ENCODE assay signal across 8 cellular contexts in genomic region chr15:99565281-99566156, GRCh38. TPM values are rescaled to one million over a fixed set of nuclear protein-coding genes. Genes with fewer than 3 reads are reported as not detected.
A peak's percentile ranks its signal among the peaks of the same experiment; 100 is the strongest.
DNase-seq lines count a peak whose midpoint lies in the region; ATAC-seq and TF ChIP-seq lines count a peak whose summit lies in the region.

MEF2A (plus strand) TSS chr15:99565984; CDS start chr15:99633120, 67,136 bp downstream.

- no peak for TF ChIP-seq CTCF in BJ (IDR thresholded peaks at IDR 0.05; ENCODE audit: insufficient read depth, low read depth, low read length)

- ATAC-seq in GM19324 (IDR thresholded peaks at IDR 0.05; ENCODE audit: low FRiP score, unreplicated experiment) = peak; percentile 77
- ATAC-seq in HG03460 (IDR thresholded peaks at IDR 0.05; ENCODE audit: unreplicated experiment) = peak; percentile 56
- ATAC-seq in left lobe of liver = peak; percentile 79

- POLR2A ChIA-PET in BJ (lab: Charles Lee) = interaction anchor here (1.0 kb wide), 1 partner anchor 139 kb away, joined by 3 read pairs; no protein-coding TSS in a partner anchor

- no peaks in the 10 kb centered on the region for H3K9me3 Mint-ChIP-seq in dendritic cell treated with granulocyte-macrophage colony-stimulating factor and Interleukin-4, amounts not matched to agents 40 ng/mL and 50 ng/mL, for 4 days

- no peaks in the 10 kb centered on the region for H3K36me3 ChIP-seq in BJ (ENCODE audit: control insufficient read depth, insufficient read depth, low read length)

- H3K27me3 Mint-ChIP-seq in dendritic cell treated with granulocyte-macrophage colony-stimulating factor and Interleukin-4, amounts not matched to agents 40 ng/mL and 50 ng/mL, for 4 days = peaks cover 2% of the 10 kb centered on the region

- H3K4me3 ChIP-seq in BJ (ENCODE audit: low read depth, low read length) = peak within 1 kb of the TSS; percentile 49

- H3K4me1 Mint-ChIP-seq in dendritic cell treated with granulocyte-macrophage colony-stimulating factor and Interleukin-4, amounts not matched to agents 40 ng/mL and 50 ng/mL, for 4 days (ENCODE audit: low read depth) = peaks cover 51% of the 10 kb centered on the region

- CTCF ChIA-PET in BJ (lab: Yijun Ruan, JAX) = interaction anchor here (0.7 to 1.4 kb wide), 4 partner anchors 30 to 204 kb away, joined by 3 read pairs; no protein-coding TSS in a partner anchor

- peaks cover 14% of the 10 kb centered on the region for H3K36me3 Mint-ChIP-seq in dendritic cell treated with granulocyte-macrophage colony-stimulating factor and Interleukin-4, amounts not matched to agents 40 ng/mL and 50 ng/mL, for 4 days (ENCODE audit: low read depth)

- intact Hi-C loops in dendritic cell treated with granulocyte-macrophage colony-stimulating factor and Interleukin-4, amounts not matched to agents 40 ng/mL and 50 ng/mL, for 4 days (cut with micrococcal nuclease) = loop anchor here (2.0 to 5.0 kb wide), 2 partner anchors 67 to 113 kb away; no protein-coding TSS in a partner anchor

- peaks cover 2% of the 10 kb centered on the region; the same call in 1 of the 2 replicates for H3K27me3 ChIP-seq in BJ (ENCODE audit: control insufficient read depth, insufficient read depth, low read length)

- peak; percentile 38 for DNase-seq in BJ (ENCODE audit: low read depth)
- peak; percentile 65 for DNase-seq in NCI-H748 treated with DMSO at 0.1 percent for 48 hours (lab: John Stamatoyannopoulos, UW)
- DNase-seq in activated CD4-positive, alpha-beta T cell treated with anti-CD3 and anti-CD28 coated beads, Interleukin-2, amount 50 U/mL, for 24 hours (ENCODE audit: low read depth in 1 of 2, low spot score in 1 of 2) = peak; percentile 83 to 88
- peak; percentile 95 for DNase-seq in left lobe of liver (ENCODE audit: low spot score)
- peak; percentile 91 to 92 for DNase-seq in stimulated activated CD4-positive, alpha-beta T cell treated with anti-CD3 and anti-CD28 coated beads, Interleukin-2, amount 100 ng/mL, for 24 hours

- H3K27ac Mint-ChIP-seq in dendritic cell treated with granulocyte-macrophage colony-stimulating factor and Interleukin-4, amounts not matched to agents 40 ng/mL and 50 ng/mL, for 4 days = peak within 1 kb of the TSS; percentile 97

- H3K4me3 Mint-ChIP-seq in dendritic cell treated with granulocyte-macrophage colony-stimulating factor and Interleukin-4, amounts not matched to agents 40 ng/mL and 50 ng/mL, for 4 days = peak within 1 kb of the TSS; percentile 96

RNA-seq across cellular contexts. Expression of gene MEF2A, which starts in this region (rescaled TPM):
- polyA plus RNA-seq in BJ (2011; rRNA removed) = 33.2 and 34.3 TPM in 2 replicates
- 27.4 and 43.3 TPM in 2 replicates for polyA minus RNA-seq in BJ (2011; rRNA and poly(A)+ RNA removed)
- 20.7 TPM for total RNA-seq in left lobe of liver

Comparison
In these comparisons a context has a peak if more than half of its experiments do, and no peak if none do; other contexts are left out.
1. Peak in every context shown above with its lines: DNase-seq, ATAC-seq and H3K4me3 ChIP-seq.
2. DNase-seq: peak in every context shown above with its lines; median percentile 95 in left lobe of liver; 92 in stimulated activated CD4-positive, alpha-beta T cell treated with anti-CD3 and anti-CD28 coated beads, Interleukin-2, amount 100 ng/mL, for 24 hours; 86 in activated CD4-positive, alpha-beta T cell treated with anti-CD3 and anti-CD28 coated beads, Interleukin-2, amount 50 U/mL, for 24 hours; 65 in NCI-H748 treated with DMSO at 0.1 percent for 48 hours; 38 in BJ.